In genomic region chr2:105526000-105526925, GRCh38 we compare ENCODE assay signal across 17 cellular contexts.
DNase-seq lines count a peak whose midpoint lies in the region; ATAC-seq, FAIRE-seq and TF ChIP-seq lines count a peak whose summit lies in the region.
"Had no signal": no experiment of that assay in that cellular context is flagged by ENCODE, and none has a peak within 500 bp of the region (broad histone marks: within the 10 kb centered on the region; RNA-seq: fewer than 3 reads in every experiment).

No MANE protein-coding gene starts in this region.

- CTCF ChIA-PET in HepG2 (lab: Yijun Ruan, JAX; ENCODE audit: low intra/inter-chr PET ratio, low total read pairs), result no interaction called here
- CTCF ChIA-PET in K562 (lab: Yijun Ruan, JAX; ENCODE audit: low intra/inter-chr PET ratio), result no interaction called here

- no peaks in the 10 kb centered on the region for H3K36me3 ChIP-seq in HepG2 (replicated peaks in 1 of 2; ENCODE audit: control insufficient read depth in 1 of 2, insufficient read depth in 2 of 2, low read length in 2 of 2)
- no peaks in the 10 kb centered on the region for H3K36me3 ChIP-seq in right lobe of liver
- no peaks in the 10 kb centered on the region for H3K36me3 ChIP-seq in K562 (ENCODE audit: control insufficient read depth, insufficient read depth, low read length)
- H3K36me3 ChIP-seq in thyroid gland, result no peaks in the 10 kb centered on the region
- H3K36me3 ChIP-seq: BLaER1 had no signal

- DNase-seq in HepG2 (ENCODE audit: low spot score) (no peak), right lobe of liver (no peak), K562 (ENCODE audit: extremely low read depth in 1 of 4, low spot score in 3 of 4) (no peak), islet precursor cell (peak; percentile 60), urothelium cell line (ENCODE audit: low spot score) (no peak), HT-29 (ENCODE audit: low spot score) (no peak), thyroid gland (no peak)
- DNase-seq: 8988T; AML-193; Caco-2; CD8-positive, alpha-beta memory T cell; DND-41; GDM1 had no signal

- TF ChIP-seq POLR2A in HepG2 (IDR thresholded peaks at IDR 0.05; ENCODE audit: insufficient read depth in 1 of 2, low read depth in 2 of 2, low read length in 2 of 2) (no peak), right lobe of liver (IDR thresholded peaks at IDR 0.05) (no peak), K562 (conservative IDR thresholded peaks at IDR 0.05) (no peak), thyroid gland (IDR thresholded peaks at IDR 0.05) (no peak)

- no peak for TF ChIP-seq EP300 in HepG2 (IDR thresholded peaks at IDR 0.05; ENCODE audit: low read depth in 2 of 2, low read length in 2 of 2)
- no peak for TF ChIP-seq EP300 in HepG2 (CRISPR knock-in tag; IDR thresholded peaks at IDR 0.05; ENCODE audit: borderline replicate concordance)
- no peak for TF ChIP-seq EP300 in K562 (IDR thresholded peaks at IDR 0.05; ENCODE audit: low read length)

- H3K79me2 ChIP-seq in HepG2 (ENCODE audit: insufficient read depth, low read length), result no peaks in the 10 kb centered on the region
- H3K79me2 ChIP-seq in K562 (ENCODE audit: control insufficient read depth, insufficient read depth, low read length), result no peaks in the 10 kb centered on the region

- TF ChIP-seq RAD21 in HepG2 (CRISPR knock-in tag; IDR thresholded peaks at IDR 0.05) (no peak), K562 (CRISPR knock-in tag; conservative IDR thresholded peaks at IDR 0.05 in 1 of 2, IDR thresholded peaks at IDR 0.05 in 1 of 2) (no peak)

- H3K9me1 ChIP-seq in K562 (ENCODE audit: control insufficient read depth, insufficient read depth, low read length), result no peaks in the 10 kb centered on the region

- peaks cover 0 to 6% of the 10 kb centered on the region in 2 experiments; a peak in 1 of 5 replicates for H3K27me3 ChIP-seq in HepG2 (ENCODE audit: control insufficient read depth in 1 of 2, insufficient read depth in 2 of 2, low read length in 2 of 2)
- no peaks in the 10 kb centered on the region for H3K27me3 ChIP-seq in right lobe of liver
- H3K27me3 ChIP-seq in K562 (ENCODE audit: control insufficient read depth in 2 of 2, insufficient read depth in 2 of 2, low read length in 2 of 2), result no peaks in the 10 kb centered on the region; a peak in 1 of 5 replicates
- no peaks in the 10 kb centered on the region for H3K27me3 ChIP-seq in thyroid gland
- H3K27me3 ChIP-seq: BLaER1 had no signal

- no peak for TF ChIP-seq CTCF in HepG2 (CRISPR knock-in tag; IDR thresholded peaks at IDR 0.05)
- no peak for TF ChIP-seq CTCF in right lobe of liver (IDR thresholded peaks at IDR 0.05)
- TF ChIP-seq CTCF in K562 (IDR thresholded peaks at IDR 0.05 in 2 of 3, conservative IDR thresholded peaks at IDR 0.05 in 1 of 3; ENCODE audit: insufficient read depth in 2 of 3, low read depth in 1 of 3, low read length in 3 of 3), result no peak
- TF ChIP-seq CTCF in thyroid gland (IDR thresholded peaks at IDR 0.05), result no peak

- BruUV-seq in HepG2 (replicated peaks; lab: Mats Ljungman, UMichigan), result no TSS peak
- no TSS peak for BruUV-seq in K562 (replicated peaks; lab: Mats Ljungman, UMichigan)

- FAIRE-seq in HepG2 (lab: Jason Lieb, UNC) (no peak), K562 (lab: Jason Lieb, UNC) (no peak), urothelium cell line (lab: Jason Lieb, UNC) (peak; percentile 59)
- FAIRE-seq: GM12892, H54 had no signal

- H2AFZ ChIP-seq in HepG2 (ENCODE audit: low read length) (no peak overlapping the region), K562 (ENCODE audit: low read depth, low read length) (no peak overlapping the region)

- WGBS in HepG2 (ENCODE audit: low lambda C conversion rate), result 19% methylated on average over 22 of the region's 30 CpGs
- 76% methylated on average over 14 of the region's 30 CpGs for WGBS in right lobe of liver (ENCODE audit: insufficient coverage, low coverage, low lambda C conversion rate, missing lambda C conversion rate)
- WGBS in K562 (ENCODE audit: insufficient coverage, low coverage, missing lambda C conversion rate), result 48% methylated on average over 24 of the region's 30 CpGs
- 86 to 90% methylated on average over 23 to 26 of the region's 30 CpGs for WGBS in thyroid gland, 2 donors

- H3K9me3 ChIP-seq in HepG2 (ENCODE audit: low read length) (no peaks in the 10 kb centered on the region), right lobe of liver (no peaks in the 10 kb centered on the region), K562 (replicated peaks; ENCODE audit: control insufficient read depth, insufficient read depth, low read depth, low read length) (peaks cover 2% of the 10 kb centered on the region; the same call in 1 of the 2 replicates), thyroid gland (no peaks in the 10 kb centered on the region)

- no peak overlapping the region for H3K27ac ChIP-seq in HepG2 (ENCODE audit: extremely low read length, insufficient read depth, low read length)
- no peak overlapping the region for H3K27ac ChIP-seq in right lobe of liver
- no peak overlapping the region for H3K27ac ChIP-seq in K562 (ENCODE audit: extremely low read depth, low read depth, low read length)
- H3K27ac ChIP-seq in thyroid gland, result no peak overlapping the region
- H3K27ac ChIP-seq: BLaER1 had no signal

- H3K4me2 ChIP-seq in HepG2 (ENCODE audit: low read depth, low read length) (peak overlapping the region; percentile 25; the same call in 1 of the 2 replicates), K562 (ENCODE audit: insufficient read depth, low read length) (no peak overlapping the region)
- H3K4me2 ChIP-seq: BLaER1 had no signal

- in situ Hi-C loops in HepG2 (cut with HindIII; ENCODE audit: extremely low pct_ligation_motif_present, low pct_unique_long_range_greater_than_20kb), result no loop called here
- in situ Hi-C loops in K562 (cut with MboI), result loop anchor here (25.0 kb wide), 1 partner anchor 414 kb away; no protein-coding TSS in a partner anchor

- H3K9ac ChIP-seq in HepG2 (ENCODE audit: insufficient read depth, low read depth, low read length) (no peak overlapping the region), K562 (ENCODE audit: insufficient read depth in 1 of 2, low read depth in 2 of 2, low read length in 2 of 2) (peak overlapping the region in 1 of 2 experiments; percentile 52; a peak in 1 of 4 replicates)
- H3K9ac ChIP-seq: BLaER1 had no signal

- ATAC-seq in HepG2, result peak; percentile 88
- ATAC-seq in right lobe of liver, result no peak
- ATAC-seq in K562, result peak; percentile 55
- ATAC-seq in HG02981 (IDR thresholded peaks at IDR 0.05; ENCODE audit: unreplicated experiment), result no peak

- POLR2A ChIA-PET in HepG2 (lab: Yijun Ruan, JAX), result no interaction called here
- POLR2A ChIA-PET in K562 (lab: Yijun Ruan, JAX), result interaction anchor here (0.6 to 0.9 kb wide), 2 partner anchors 12 to 128 kb away, joined by 3 read pairs; no protein-coding TSS in a partner anchor

- H4K20me1 ChIP-seq in HepG2 (ENCODE audit: insufficient read depth, low read length) (no peaks in the 10 kb centered on the region), K562 (replicated peaks; ENCODE audit: control insufficient read depth, insufficient read depth, low read length) (no peaks in the 10 kb centered on the region)
- H4K20me1 ChIP-seq: BLaER1 had no signal

- H3K4me3 ChIP-seq in HepG2 (replicated peaks in 1 of 3; ENCODE audit: insufficient read depth in 1 of 3, low read depth in 2 of 3, low read length in 3 of 3), result no peak overlapping the region
- H3K4me3 ChIP-seq in right lobe of liver, result no peak overlapping the region
- H3K4me3 ChIP-seq in K562, result no peak overlapping the region
- H3K4me3 ChIP-seq in thyroid gland (replicated peaks in 1 of 3), result no peak overlapping the region
- H3K4me3 ChIP-seq: BLaER1 had no signal

- intact Hi-C loops in HepG2 (cut with micrococcal nuclease; ENCODE audit: unreplicated experiment), result no loop called here
- intact Hi-C loops in right lobe of liver (cut with DNase I), result no loop called here
- intact Hi-C loops in K562 (cut with micrococcal nuclease), result loop anchor here (10.0 kb wide), 1 partner anchor 411 kb away; no protein-coding TSS in a partner anchor
- intact Hi-C loops in thyroid gland (cut with DNase I), result loop anchor here (10.0 kb wide), 1 partner anchor 411 kb away; no protein-coding TSS in a partner anchor

- H3K4me1 ChIP-seq in HepG2 (ENCODE audit: insufficient read depth, low read length) (peaks cover 10% of the 10 kb centered on the region; the same call in 1 of the 2 replicates), right lobe of liver (peaks cover 0 to 4% (median 0%) of the 10 kb centered on the region in 4 donors), K562 (replicated peaks in 1 of 2; ENCODE audit: control insufficient read depth in 2 of 2, insufficient read depth in 2 of 2, low read length in 2 of 2) (peaks cover 0 to 16% of the 10 kb centered on the region in 2 experiments; a peak in 2 of 5 replicates), thyroid gland (no peaks in the 10 kb centered on the region)
- H3K4me1 ChIP-seq: BLaER1, Caco-2 had no signal

TF ChIP-seq in HepG2, 621 proteins besides CTCF, POLR2A, EP300 and RAD21 (continues in another document):
- no peak for TF ChIP-seq MED1 (CRISPR knock-in tag; IDR thresholded peaks at IDR 0.05)
- no peak for TF ChIP-seq ZUFSP (CRISPR knock-in tag; IDR thresholded peaks at IDR 0.05; ENCODE audit: borderline replicate concordance)

TF ChIP-seq in K562, 482 proteins besides CTCF, POLR2A, EP300 and RAD21 (continues in another document):
- TF ChIP-seq PTRF (tag; IDR thresholded peaks at IDR 0.05) (no peak), RNF219 (CRISPR knock-in tag; IDR thresholded peaks at IDR 0.05) (no peak), ZNF551 (CRISPR knock-in tag; IDR thresholded peaks at IDR 0.05) (no peak), TAF15 (IDR thresholded peaks at IDR 0.05; ENCODE audit: low read depth, low read length) (no peak), OTX1 (CRISPR knock-in tag; IDR thresholded peaks at IDR 0.05) (no peak), BCOR (IDR thresholded peaks at IDR 0.05) (no peak), HDAC8 (tag; IDR thresholded peaks at IDR 0.05) (no peak)

Comparison
In these comparisons a context has a peak if more than half of its experiments do, and no peak if none do; other contexts are left out.
1. ATAC-seq: peak in HepG2 (single experiment) and K562 (single experiment); none in right lobe of liver (0 of 4) and HG02981 (single experiment).
2. intact Hi-C loops: an anchor here in K562 (10.0 kb wide) and thyroid gland (10.0 kb wide); none called in HepG2 and right lobe of liver.
3. Of the 241 proteins assayed by ChIP-seq in both HepG2 and K562: peak only in HepG2: MYC; only in K562: none; in both: none; in neither: 240.